11 cellular contexts compared by ENCODE assay signal in genomic region chr2:112150447-112150846, GRCh38. TPM values are rescaled to one million over a fixed set of nuclear protein-coding genes. Genes with fewer than 3 reads are reported as not detected.
DNase-seq lines count a peak whose midpoint lies in the region; ATAC-seq and TF ChIP-seq lines count a peak whose summit lies in the region.
"Had no signal": no experiment of that assay in that cellular context is flagged by ENCODE, and none has a peak within 500 bp of the region (broad histone marks: within the 10 kb centered on the region; RNA-seq: fewer than 3 reads in every experiment).

No MANE protein-coding gene starts in this region.

- H3K4me1 Mint-ChIP-seq in WTC11: peaks cover 12% of the 10 kb centered on the region
- peaks cover 28% of the 10 kb centered on the region for H3K4me1 Mint-ChIP-seq in activated T-cell treated with anti-CD3 and anti-CD28 coated beads, Interleukin-2, amount 50 U/mL, for 72 hours (ENCODE audit: low read depth)

- ATAC-seq in WTC11 (no peak), sciatic nerve (peak; percentile 77), GM19035 (IDR thresholded peaks at IDR 0.05; ENCODE audit: unreplicated experiment) (no peak)
- ATAC-seq in activated T-cell treated with anti-CD3 and anti-CD28 coated beads, Interleukin-2, amount 50 U/mL, for 72 hours (replicated peaks in 1 of 2): no peak

- intact Hi-C loops in sciatic nerve (cut with DNase I): no loop called here

- CTCF ChIA-PET in WTC11 (lab: Charles Lee): no interaction called here

- H3K27ac Mint-ChIP-seq in WTC11: 0 out of 2 replicates have a peak overlapping the region, but pooled peaks have one; percentile 6
- H3K27ac Mint-ChIP-seq in activated T-cell treated with anti-CD3 and anti-CD28 coated beads, Interleukin-2, amount 50 U/mL, for 72 hours: no peak overlapping the region
- H3K27ac Mint-ChIP-seq: T-helper 1 cell treated with Interleukin-12 subunit alpha and Interleukin-12 subunit beta and Interleukin-4 antibody, amounts not matched to agents 30 μg/mL and 1 μg/mL, for 36 hours had no signal

- TF ChIP-seq CTCF in WTC11 (IDR thresholded peaks at IDR 0.05): no peak

- H3K27me3 Mint-ChIP-seq in WTC11 (ENCODE audit: low read depth): no peaks in the 10 kb centered on the region
- H3K27me3 Mint-ChIP-seq in activated T-cell treated with anti-CD3 and anti-CD28 coated beads, Interleukin-2, amount 50 U/mL, for 72 hours (ENCODE audit: low read depth): no peaks in the 10 kb centered on the region

- peak; percentile 92 for DNase-seq in GM03348 (ENCODE audit: low spot score)
- no peak for DNase-seq in WTC11 (ENCODE audit: low spot score)
- peak; percentile 50 for DNase-seq in glomerular endothelial cell (ENCODE audit: extremely low read depth, low read depth, low spot score)
- DNase-seq in sciatic nerve (ENCODE audit: low spot score): no peak
- DNase-seq in activated T-cell treated with anti-CD3 and anti-CD28 coated beads, Interleukin-2, amount 50 U/mL, for 72 hours: no peak
- no peak for DNase-seq in NCI-H2196 treated with DMSO at 0.1 percent for 48 hours (lab: John Stamatoyannopoulos, UW; ENCODE audit: unreplicated experiment)
- no peak for DNase-seq in SHP77 treated with DMSO at 0.1 percent for 48 hours (lab: John Stamatoyannopoulos, UW)
- DNase-seq: DND-41, NCI-H2081 treated with DMSO at 0.1 percent for 48 hours had no signal

- POLR2A ChIA-PET in WTC11 (lab: Charles Lee): no interaction called here

- H3K36me3 Mint-ChIP-seq in WTC11: no peaks in the 10 kb centered on the region
- no peaks in the 10 kb centered on the region for H3K36me3 Mint-ChIP-seq in activated T-cell treated with anti-CD3 and anti-CD28 coated beads, Interleukin-2, amount 50 U/mL, for 72 hours (ENCODE audit: insufficient read depth in 2 of 2)

- no peak overlapping the region for H3K4me3 Mint-ChIP-seq in WTC11
- no peak overlapping the region for H3K4me3 Mint-ChIP-seq in activated T-cell treated with anti-CD3 and anti-CD28 coated beads, Interleukin-2, amount 50 U/mL, for 72 hours
- H3K4me3 Mint-ChIP-seq: T-helper 1 cell treated with Interleukin-12 subunit alpha and Interleukin-12 subunit beta and Interleukin-4 antibody, amounts not matched to agents 30 μg/mL and 1 μg/mL, for 36 hours had no signal

- no peaks in the 10 kb centered on the region for H3K9me3 Mint-ChIP-seq in WTC11
- no peaks in the 10 kb centered on the region for H3K9me3 Mint-ChIP-seq in activated T-cell treated with anti-CD3 and anti-CD28 coated beads, Interleukin-2, amount 50 U/mL, for 72 hours
- H3K9me3 Mint-ChIP-seq: T-helper 1 cell treated with Interleukin-12 subunit alpha and Interleukin-12 subunit beta and Interleukin-4 antibody, amounts not matched to agents 30 μg/mL and 1 μg/mL, for 36 hours had no signal

TF ChIP-seq in WTC11, 78 proteins besides CTCF, POLR2A, EP300 and RAD21:
- TF ChIP-seq GRHL2 (CRISPR knock-in tag; IDR thresholded peaks at IDR 0.05; ENCODE audit: insufficient replicate concordance, severe bottlenecking) (no peak), FOXP4 (CRISPR knock-in tag; IDR thresholded peaks at IDR 0.05) (no peak), SMAD3 (CRISPR knock-in tag; IDR thresholded peaks at IDR 0.05; ENCODE audit: borderline replicate concordance) (no peak), OVOL2 (CRISPR knock-in tag; IDR thresholded peaks at IDR 0.05; ENCODE audit: borderline replicate concordance) (no peak), AFF4 (CRISPR knock-in tag; IDR thresholded peaks at IDR 0.05; ENCODE audit: borderline replicate concordance) (no peak), TP53 (CRISPR knock-in tag; IDR thresholded peaks at IDR 0.05) (no peak), AR (CRISPR knock-in tag; IDR thresholded peaks at IDR 0.05) (no peak), NR2C2 (CRISPR knock-in tag; IDR thresholded peaks at IDR 0.05) (no peak), ATF2 (CRISPR knock-in tag; IDR thresholded peaks at IDR 0.05; ENCODE audit: borderline replicate concordance, low read depth) (no peak), ZNF423 (CRISPR knock-in tag; IDR thresholded peaks at IDR 0.05) (no peak), NR3C1 (CRISPR knock-in tag; conservative IDR thresholded peaks at IDR 0.05; ENCODE audit: low read depth) (no peak), JAZF1 (CRISPR knock-in tag; IDR thresholded peaks at IDR 0.05) (no peak)
- TF ChIP-seq, protein P1, sequence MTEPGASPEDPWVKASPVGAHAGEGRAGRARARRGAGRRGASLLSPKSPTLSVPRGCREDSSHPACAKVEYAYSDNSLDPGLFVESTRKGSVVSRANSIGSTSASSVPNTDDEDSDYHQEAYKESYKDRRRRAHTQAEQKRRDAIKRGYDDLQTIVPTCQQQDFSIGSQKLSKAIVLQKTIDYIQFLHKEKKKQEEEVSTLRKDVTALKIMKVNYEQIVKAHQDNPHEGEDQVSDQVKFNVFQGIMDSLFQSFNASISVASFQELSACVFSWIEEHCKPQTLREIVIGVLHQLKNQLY (CRISPR knock-in tag; IDR thresholded peaks at IDR 0.05): no peak
TF ChIP-seq in WTC11: peak in this region for 0.

RNA-seq across cellular contexts. Expression of gene FBLN7, which starts 12.3 kb away (rescaled TPM):
- total RNA-seq in WTC11 (2021) (0.55 to 0.96 TPM (median 0.80 TPM) in 3 replicates), glomerular endothelial cell (2.2 and 5.8 TPM in 2 replicates), sciatic nerve (2.3 TPM)
- total RNA-seq in activated T-cell treated with anti-CD3 and anti-CD28 coated beads, Interleukin-2, amount 50 U/mL, for 72 hours: 10 to 100 TPM; 22.3 to 30.6 TPM

Comparison
In these comparisons a context has a peak if more than half of its experiments do, and no peak if none do; other contexts are left out.
1. DNase-seq: peak in GM03348 (single experiment) and glomerular endothelial cell (single experiment); none in WTC11 (single experiment), sciatic nerve (single experiment), activated T-cell treated with anti-CD3 and anti-CD28 coated beads, Interleukin-2, amount 50 U/mL, for 72 hours (0 of 2), NCI-H2196 treated with DMSO at 0.1 percent for 48 hours (single experiment) and SHP77 treated with DMSO at 0.1 percent for 48 hours (single experiment).